23 cellular contexts compared by ENCODE assay signal in genomic region chr3:33363113-33363800, GRCh38.
A peak's percentile ranks its signal among the peaks of the same experiment; 100 is the strongest.
DNase-seq lines count a peak whose midpoint lies in the region; FAIRE-seq and TF ChIP-seq lines count a peak whose summit lies in the region.
"Had no signal": no experiment of that assay in that cellular context is flagged by ENCODE, and none has a peak within 500 bp of the region (broad histone marks: within the 10 kb centered on the region; RNA-seq: fewer than 3 reads in every experiment).

No MANE protein-coding gene starts in this region.

- no peak overlapping the region for H3K27ac ChIP-seq in endothelial cell of umbilical vein (ENCODE audit: insufficient read depth, low read depth, low read length)
- H3K27ac ChIP-seq: KMS-11 had no signal

- no peaks in the 10 kb centered on the region for H3K9me1 ChIP-seq in endothelial cell of umbilical vein (replicated peaks; ENCODE audit: control insufficient read depth, extremely low read depth, insufficient read depth, low read length)

- no peak overlapping the region for H2AFZ ChIP-seq in endothelial cell of umbilical vein (ENCODE audit: low read depth, low read length)

- H3K9me3 ChIP-seq in endothelial cell of umbilical vein (replicated peaks; ENCODE audit: control insufficient read depth, insufficient read depth, low read length) = no peaks in the 10 kb centered on the region

- no peaks in the 10 kb centered on the region for H4K20me1 ChIP-seq in endothelial cell of umbilical vein (replicated peaks; ENCODE audit: control insufficient read depth, extremely low read depth, insufficient read depth, low read length)

- FAIRE-seq in H54 (lab: Jason Lieb, UNC) = peak; percentile 82
- FAIRE-seq in endothelial cell of umbilical vein (lab: Jason Lieb, UNC) = no peak
- FAIRE-seq: GM12892, H1, RCC 7860 had no signal

- H3K9ac ChIP-seq in endothelial cell of umbilical vein (replicated peaks; ENCODE audit: extremely low read depth, insufficient read depth, low read length) = no peak overlapping the region
- H3K9ac ChIP-seq: KMS-11 had no signal

- BruUV-seq in endothelial cell of umbilical vein (replicated peaks; lab: Mats Ljungman, UMichigan) = no TSS peak

- in situ Hi-C loops in KBM-7 (cut with MboI; ENCODE audit: low pct_unique_long_range_greater_than_20kb, low sequenced_read_pairs) = no loop called here

- no peak for TF ChIP-seq CTCF in endothelial cell of umbilical vein (IDR thresholded peaks at IDR 0.05; ENCODE audit: extremely low read depth in 1 of 2, insufficient read depth in 1 of 2, low read depth in 1 of 2, low read length in 2 of 2)

- no peak overlapping the region for H3K4me3 ChIP-seq in endothelial cell of umbilical vein (replicated peaks in 1 of 3; ENCODE audit: insufficient read depth in 1 of 3, low read depth in 1 of 3, low read length in 3 of 3)

- no peaks in the 10 kb centered on the region for H3K27me3 ChIP-seq in endothelial cell of umbilical vein (ENCODE audit: control insufficient read depth in 2 of 2, insufficient read depth in 2 of 2, low read length in 2 of 2)

- H3K79me2 ChIP-seq in endothelial cell of umbilical vein (ENCODE audit: control insufficient read depth, insufficient read depth, low read length) = no peaks in the 10 kb centered on the region

- no peak for DNase-seq in H54 (ENCODE audit: insufficient read length, low spot score)
- DNase-seq in NCI-H226 = peak; percentile 13
- DNase-seq in endothelial cell of umbilical vein (ENCODE audit: low read depth, low spot score) = peak; percentile 11
- DNase-seq in kidney tubule cell (ENCODE audit: low spot score) = peak; percentile 70
- DNase-seq in cortex of kidney (lab: John Stamatoyannopoulos, UW) = no peak
- no peak for DNase-seq in islet precursor cell
- DNase-seq in T-helper 1 cell = no peak
- DNase-seq in KBM-7 = no peak
- DNase-seq: AML-193; C1 segment of cervical spinal cord; CD8-positive, alpha-beta T cell; DMS153; MV-4-11; NCI-H1105 treated with DMSO at 0.1 percent for 48 hours; NCI-H2029 treated with DMSO at 0.1 percent for 48 hours; NCI-H345; NCI-H524 treated with DMSO at 0.1 percent for 48 hours; NCI-H82; Right ventricle myocardium superior had no signal

- dilution Hi-C loops in endothelial cell of umbilical vein (cut with MboI; ENCODE audit: extremely low pct_ligation_motif_present, low sequenced_read_pairs) = no loop called here

- TF ChIP-seq POLR2A in H54 (IDR thresholded peaks at IDR 0.05; ENCODE audit: low read depth, low read length) = no peak
- no peak for TF ChIP-seq POLR2A in endothelial cell of umbilical vein (IDR thresholded peaks at IDR 0.05; ENCODE audit: low read depth, low read length)

- peaks cover 18% of the 10 kb centered on the region for H3K4me1 ChIP-seq in endothelial cell of umbilical vein (ENCODE audit: control insufficient read depth, extremely low read depth, insufficient read depth, low read length)

- CTCF ChIA-PET in endothelial cell of umbilical vein (lab: Charles Lee) = interaction anchor here (1.0 to 3.1 kb wide), 2 partner anchors 10 to 232 kb away, joined by 3 to 30 read pairs; no protein-coding TSS in a partner anchor

- POLR2A ChIA-PET in endothelial cell of umbilical vein (lab: Charles Lee) = interaction anchor here (0.6 kb wide), 1 partner anchor 9 kb away, joined by 3 read pairs; no protein-coding TSS in a partner anchor

- H3K36me3 ChIP-seq in endothelial cell of umbilical vein (ENCODE audit: control insufficient read depth in 2 of 2, extremely low read depth in 1 of 2, insufficient read depth in 2 of 2, low read length in 2 of 2) = no peaks in the 10 kb centered on the region

- no peak overlapping the region for H3K4me2 ChIP-seq in endothelial cell of umbilical vein (ENCODE audit: insufficient read depth, low read length)
- H3K4me2 ChIP-seq: KMS-11 had no signal

- intact Hi-C loops in endothelial cell of umbilical vein (cut with micrococcal nuclease) = no loop called here

TF ChIP-seq in endothelial cell of umbilical vein, 7 proteins besides CTCF, POLR2A, EP300 and RAD21:
- no peak for TF ChIP-seq JUN (IDR thresholded peaks at IDR 0.05; ENCODE audit: borderline replicate concordance, insufficient read depth, insufficient read length, low read depth)
- no peak for TF ChIP-seq GATA2 (IDR thresholded peaks at IDR 0.05; ENCODE audit: insufficient read depth, insufficient read length, low read depth, low read length)
- peak; percentile 16 for TF ChIP-seq FOS (IDR thresholded peaks at IDR 0.05; ENCODE audit: borderline replicate concordance, insufficient read depth, low read length)
- TF ChIP-seq POLR2AphosphoS5 (IDR thresholded peaks at IDR 0.05; ENCODE audit: insufficient read depth, low read depth, low read length) = peak; percentile 29
TF ChIP-seq in endothelial cell of umbilical vein: peak in this region for 2.

Comparison
In these comparisons a context has a peak if more than half of its experiments do, and no peak if none do; other contexts are left out.
1. DNase-seq: peak in NCI-H226 (single experiment), endothelial cell of umbilical vein (single experiment) and kidney tubule cell (single experiment); none in H54 (single experiment), cortex of kidney (single experiment), islet precursor cell (single experiment), T-helper 1 cell (0 of 5) and KBM-7 (single experiment).